16 cellular contexts compared by ENCODE assay signal in the genomic region with DNA sequence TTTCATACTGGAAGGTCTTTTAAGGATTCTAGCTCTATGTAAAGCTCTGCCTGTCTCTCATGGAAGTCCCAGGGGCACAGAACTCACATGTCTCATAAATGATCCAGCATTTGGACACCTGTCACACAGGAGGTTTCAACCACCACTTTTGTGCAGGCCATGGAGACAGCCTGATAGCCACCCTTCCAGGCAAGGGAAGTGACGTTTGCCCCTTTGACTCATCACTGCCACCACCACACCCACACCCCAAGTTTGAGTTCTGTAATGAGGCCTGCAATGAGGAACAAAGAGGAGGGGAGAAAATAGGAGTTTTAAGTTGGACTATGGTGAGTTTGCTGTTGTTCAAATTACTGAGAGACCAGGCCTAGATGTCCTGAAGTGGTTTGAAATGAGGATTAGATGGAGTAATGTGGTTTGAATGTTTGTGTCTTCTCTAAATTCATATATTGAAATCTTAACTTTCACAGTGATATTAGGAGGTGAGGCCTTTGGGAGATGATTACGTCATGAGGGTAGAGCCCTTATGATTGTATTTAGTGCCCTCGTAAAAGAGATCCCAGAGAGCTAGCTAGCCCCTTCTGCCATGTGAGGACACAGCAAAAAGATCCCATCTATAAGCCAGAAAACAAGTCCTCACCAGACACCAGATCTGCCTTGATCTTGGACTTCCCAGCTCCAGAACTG.
A peak's percentile ranks its signal among the peaks of the same experiment; 100 is the strongest.
DNase-seq lines count a peak whose midpoint lies in the region; ATAC-seq lines count a peak whose summit lies in the region.
"Had no signal": no experiment of that assay in that cellular context is flagged by ENCODE, and none has a peak within 500 bp of the region (broad histone marks: within the 10 kb centered on the region; RNA-seq: fewer than 3 reads in every experiment).

No MANE protein-coding gene starts in this region.

- no peak overlapping the region for H3K27ac Mint-ChIP-seq in activated CD4-positive, alpha-beta T cell treated with anti-CD3 and anti-CD28 coated beads for 36 hours
- no peak overlapping the region for H3K27ac Mint-ChIP-seq in activated CD4-positive, alpha-beta T cell treated with anti-CD3 and anti-CD28 coated beads, Interleukin-2, amount 10 ng/mL, durations not matched to agents 7 days and 5 days
- no peak overlapping the region for H3K27ac Mint-ChIP-seq in activated T-helper 17 cell treated with anti-CD3 and anti-CD28 coated beads, Interleukin-2, amount 50 U/mL, for 72 hours
- no peak overlapping the region for H3K27ac Mint-ChIP-seq in T-helper 2 cell treated with Interferon-gamma antibody and Interleukin-4, amounts not matched to agents 5 μg/mL and 100 μg/mL, for 36 hours
- H3K27ac Mint-ChIP-seq: activated CD8-positive, alpha-beta memory T cell treated with anti-CD3 and anti-CD28 coated beads, Interleukin-2, amount 10 ng/mL, durations not matched to agents 7 days and 5 days had no signal

- no peak overlapping the region for H3K4me3 Mint-ChIP-seq in activated CD4-positive, alpha-beta T cell treated with anti-CD3 and anti-CD28 coated beads for 36 hours
- no peak overlapping the region for H3K4me3 Mint-ChIP-seq in activated CD4-positive, alpha-beta T cell treated with anti-CD3 and anti-CD28 coated beads, Interleukin-2, amount 10 ng/mL, durations not matched to agents 7 days and 5 days
- H3K4me3 Mint-ChIP-seq in activated T-helper 17 cell treated with anti-CD3 and anti-CD28 coated beads, Interleukin-2, amount 50 U/mL, for 72 hours, result no peak overlapping the region
- no peak overlapping the region for H3K4me3 Mint-ChIP-seq in T-helper 2 cell treated with Interferon-gamma antibody and Interleukin-4, amounts not matched to agents 5 μg/mL and 100 μg/mL, for 36 hours
- H3K4me3 Mint-ChIP-seq: activated CD8-positive, alpha-beta memory T cell treated with anti-CD3 and anti-CD28 coated beads, Interleukin-2, amount 10 ng/mL, durations not matched to agents 7 days and 5 days had no signal

- H3K9me3 Mint-ChIP-seq in activated CD4-positive, alpha-beta T cell treated with anti-CD3 and anti-CD28 coated beads for 36 hours (ENCODE audit: low read depth), result peaks cover 2% of the 10 kb centered on the region
- no peaks in the 10 kb centered on the region for H3K9me3 Mint-ChIP-seq in activated CD4-positive, alpha-beta T cell treated with anti-CD3 and anti-CD28 coated beads, Interleukin-2, amount 10 ng/mL, durations not matched to agents 7 days and 5 days
- H3K9me3 Mint-ChIP-seq in activated T-helper 17 cell treated with anti-CD3 and anti-CD28 coated beads, Interleukin-2, amount 50 U/mL, for 72 hours, result peaks cover 4% of the 10 kb centered on the region
- peaks cover 3% of the 10 kb centered on the region for H3K9me3 Mint-ChIP-seq in T-helper 2 cell treated with Interferon-gamma antibody and Interleukin-4, amounts not matched to agents 5 μg/mL and 100 μg/mL, for 36 hours

- no peaks in the 10 kb centered on the region for H3K4me1 Mint-ChIP-seq in activated CD4-positive, alpha-beta T cell treated with anti-CD3 and anti-CD28 coated beads for 36 hours
- no peaks in the 10 kb centered on the region for H3K4me1 Mint-ChIP-seq in activated CD4-positive, alpha-beta T cell treated with anti-CD3 and anti-CD28 coated beads, Interleukin-2, amount 10 ng/mL, durations not matched to agents 7 days and 5 days
- H3K4me1 Mint-ChIP-seq in activated T-helper 17 cell treated with anti-CD3 and anti-CD28 coated beads, Interleukin-2, amount 50 U/mL, for 72 hours, result no peaks in the 10 kb centered on the region
- H3K4me1 Mint-ChIP-seq in T-helper 2 cell treated with Interferon-gamma antibody and Interleukin-4, amounts not matched to agents 5 μg/mL and 100 μg/mL, for 36 hours (ENCODE audit: low read depth), result no peaks in the 10 kb centered on the region
- H3K4me1 Mint-ChIP-seq: activated CD8-positive, alpha-beta memory T cell treated with anti-CD3 and anti-CD28 coated beads, Interleukin-2, amount 10 ng/mL, durations not matched to agents 7 days and 5 days had no signal

- no peaks in the 10 kb centered on the region for H3K36me3 Mint-ChIP-seq in activated CD4-positive, alpha-beta T cell treated with anti-CD3 and anti-CD28 coated beads for 36 hours (ENCODE audit: low read depth)
- H3K36me3 Mint-ChIP-seq in activated CD4-positive, alpha-beta T cell treated with anti-CD3 and anti-CD28 coated beads, Interleukin-2, amount 10 ng/mL, durations not matched to agents 7 days and 5 days (ENCODE audit: low read depth), result no peaks in the 10 kb centered on the region
- H3K36me3 Mint-ChIP-seq in activated T-helper 17 cell treated with anti-CD3 and anti-CD28 coated beads, Interleukin-2, amount 50 U/mL, for 72 hours (ENCODE audit: low read depth), result no peaks in the 10 kb centered on the region
- no peaks in the 10 kb centered on the region for H3K36me3 Mint-ChIP-seq in T-helper 2 cell treated with Interferon-gamma antibody and Interleukin-4, amounts not matched to agents 5 μg/mL and 100 μg/mL, for 36 hours (ENCODE audit: low read depth)
- H3K36me3 Mint-ChIP-seq: activated CD8-positive, alpha-beta memory T cell treated with anti-CD3 and anti-CD28 coated beads, Interleukin-2, amount 10 ng/mL, durations not matched to agents 7 days and 5 days had no signal

- peak; percentile 24 for DNase-seq in activated CD4-positive, alpha-beta T cell treated with anti-CD3 and anti-CD28 coated beads for 36 hours
- DNase-seq in activated CD4-positive, alpha-beta T cell treated with anti-CD3 and anti-CD28 coated beads, Interleukin-2, amount 10 ng/mL, durations not matched to agents 7 days and 5 days, result no peak
- DNase-seq in AG08395 (ENCODE audit: low spot score), result no peak
- no peak for DNase-seq in T-helper 2 cell treated with Interferon-gamma antibody and Interleukin-4, amounts not matched to agents 5 μg/mL and 100 μg/mL, for 36 hours (ENCODE audit: low spot score)
- DNase-seq: 8988T; activated CD8-positive, alpha-beta memory T cell treated with anti-CD3 and anti-CD28 coated beads, Interleukin-2, amount 10 ng/mL, durations not matched to agents 7 days and 5 days; adrenal gland; colonic mucosa; DMS153; NCI-H1092; stimulated activated CD4-positive, alpha-beta T cell treated with anti-CD3 and anti-CD28 coated beads, Interleukin-12 subunit alpha, Interleukin-12 subunit beta, amount 100 ng/mL, for 4 hours; upper lobe of right lung had no signal

- no peaks in the 10 kb centered on the region for H3K27me3 Mint-ChIP-seq in activated CD4-positive, alpha-beta T cell treated with anti-CD3 and anti-CD28 coated beads for 36 hours
- no peaks in the 10 kb centered on the region for H3K27me3 Mint-ChIP-seq in activated CD4-positive, alpha-beta T cell treated with anti-CD3 and anti-CD28 coated beads, Interleukin-2, amount 10 ng/mL, durations not matched to agents 7 days and 5 days
- H3K27me3 Mint-ChIP-seq in activated T-helper 17 cell treated with anti-CD3 and anti-CD28 coated beads, Interleukin-2, amount 50 U/mL, for 72 hours, result no peaks in the 10 kb centered on the region
- H3K27me3 Mint-ChIP-seq in T-helper 2 cell treated with Interferon-gamma antibody and Interleukin-4, amounts not matched to agents 5 μg/mL and 100 μg/mL, for 36 hours (ENCODE audit: low read depth), result no peaks in the 10 kb centered on the region
- H3K27me3 Mint-ChIP-seq: activated CD8-positive, alpha-beta memory T cell treated with anti-CD3 and anti-CD28 coated beads, Interleukin-2, amount 10 ng/mL, durations not matched to agents 7 days and 5 days had no signal

- ATAC-seq in activated CD4-positive, alpha-beta T cell treated with anti-CD3 and anti-CD28 coated beads for 36 hours, result peak; percentile 44
- peak; percentile 88 for ATAC-seq in GM21526 (IDR thresholded peaks at IDR 0.05; ENCODE audit: low FRiP score, unreplicated experiment)
- ATAC-seq in HG03060 (IDR thresholded peaks at IDR 0.05; ENCODE audit: low read depth, unreplicated experiment), result peak; percentile 64
- peak; percentile 78 for ATAC-seq in activated T-helper 17 cell treated with anti-CD3 and anti-CD28 coated beads, Interleukin-2, amount 50 U/mL, for 72 hours (replicated peaks)
- ATAC-seq in GM19324 (IDR thresholded peaks at IDR 0.05; ENCODE audit: low FRiP score, unreplicated experiment), result no peak
- ATAC-seq: activated CD8-positive, alpha-beta memory T cell treated with anti-CD3 and anti-CD28 coated beads, Interleukin-2, amount 10 ng/mL, durations not matched to agents 7 days and 5 days; upper lobe of right lung had no signal

- POLR2A ChIA-PET in activated CD4-positive, alpha-beta T cell treated with anti-CD3 and anti-CD28 coated beads for 36 hours (lab: Charles Lee), result no interaction called here
- POLR2A ChIA-PET in activated CD4-positive, alpha-beta T cell treated with anti-CD3 and anti-CD28 coated beads, Interleukin-2, amount 10 ng/mL, durations not matched to agents 7 days and 5 days (lab: Charles Lee), result no interaction called here

- intact Hi-C loops in activated CD4-positive, alpha-beta T cell treated with anti-CD3 and anti-CD28 coated beads for 36 hours (cut with DNase I, micrococcal nuclease), result no loop called here

- CTCF ChIA-PET in activated CD4-positive, alpha-beta T cell treated with anti-CD3 and anti-CD28 coated beads for 36 hours (lab: Charles Lee), result no interaction called here
- CTCF ChIA-PET in activated CD4-positive, alpha-beta T cell treated with anti-CD3 and anti-CD28 coated beads, Interleukin-2, amount 10 ng/mL, durations not matched to agents 7 days and 5 days (lab: Charles Lee), result no interaction called here
